ENCODE assay signal across 8 cellular contexts in the genomic region with DNA sequence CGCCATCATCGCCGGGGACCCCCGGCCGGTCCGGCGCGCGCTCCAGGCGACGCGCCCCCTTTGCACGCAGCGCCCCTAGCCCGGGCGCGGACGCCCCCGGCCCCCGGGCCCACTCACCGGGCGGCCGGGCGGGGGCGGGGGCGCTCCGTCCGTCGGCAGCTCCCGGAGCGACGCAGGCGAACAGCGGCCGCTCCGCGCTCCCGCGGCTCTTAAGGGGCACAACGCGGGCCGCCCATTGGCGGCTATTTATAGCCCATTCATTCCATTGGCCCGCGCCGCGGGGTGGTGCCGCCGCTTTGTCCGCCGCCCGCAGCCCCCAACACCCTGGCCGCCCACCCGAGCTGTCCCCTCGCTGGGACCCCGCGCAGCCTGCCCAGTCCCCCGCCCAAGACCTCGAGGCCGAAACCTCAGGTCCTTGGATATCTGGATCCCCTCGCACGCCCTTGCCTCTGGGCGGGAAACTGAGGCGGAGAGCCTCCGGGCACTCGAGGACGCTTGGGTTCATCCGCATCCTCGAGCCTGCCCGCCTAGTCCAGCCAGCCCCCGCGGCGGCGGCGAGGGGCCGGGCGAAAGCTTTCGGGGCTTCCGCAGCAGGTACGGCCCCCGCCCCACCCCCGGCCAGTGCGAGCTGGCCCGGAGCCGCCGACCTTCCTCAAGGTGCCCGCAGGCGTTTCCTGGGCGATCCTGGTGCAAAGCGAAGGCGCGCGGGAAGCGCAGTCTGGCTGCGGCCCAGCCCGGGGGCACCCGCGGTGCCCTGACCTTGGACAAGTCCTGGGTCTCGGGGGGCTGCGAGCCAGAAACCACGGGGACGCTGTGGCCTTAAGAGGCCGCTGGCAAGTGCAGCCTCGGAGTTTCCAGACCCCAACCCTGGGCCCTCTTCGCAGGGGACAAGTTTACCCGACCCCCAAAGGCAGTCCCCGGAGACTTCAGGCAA. TPM values are rescaled to one million over a fixed set of nuclear protein-coding genes. Genes with fewer than 3 reads are reported as not detected.
A peak's percentile ranks its signal among the peaks of the same experiment; 100 is the strongest.
DNase-seq lines count a peak whose midpoint lies in the region; ATAC-seq and TF ChIP-seq lines count a peak whose summit lies in the region.

A gene (minus strand): TSS at position 182 of the 934 bp plus-strand sequence. CDS start 337 bp downstream, outside the sequence.

- H3F3A ChIP-seq in PC-3 (ENCODE audit: low read length, unreplicated experiment) = no peaks in the 10 kb centered on the region

- no peaks in the 10 kb centered on the region for H3K9me2 ChIP-seq in PC-3 (replicated peaks; ENCODE audit: low read length)

- H3K36me3 ChIP-seq in CD4-positive, CD25-positive, alpha-beta regulatory T cell (ENCODE audit: control insufficient read depth, insufficient read depth, low read length) = no peaks in the 10 kb centered on the region
- no peaks in the 10 kb centered on the region for H3K36me3 ChIP-seq in PC-3 (ENCODE audit: low read depth, low read length)

- DNase-seq in CD4-positive, CD25-positive, alpha-beta regulatory T cell = no peak
- no peak for DNase-seq in HT-29 (ENCODE audit: low spot score)
- DNase-seq in PC-3 = peak; percentile 65
- no peak for DNase-seq in chondrocyte (ENCODE audit: low spot score)
- DNase-seq in kidney tubule cell (ENCODE audit: low spot score) = peak; percentile 57
- no peak for DNase-seq in stimulated activated effector memory CD8-positive, alpha-beta T cell treated with anti-CD3 and anti-CD28 coated beads, Interleukin-12 subunit alpha, Interleukin-12 subunit beta, amount 100 ng/mL, for 72 hours (ENCODE audit: low spot score in 2 of 2)
- DNase-seq in activated gamma-delta T cell treated with Interleukin-2 at 50 U/mL for 16 hours = no peak

- peaks cover 4% of the 10 kb centered on the region; the same call in 1 of the 2 replicates for H3K79me2 ChIP-seq in PC-3 (ENCODE audit: low read length)

- peaks cover 0 to 2% (median 0%) of the 10 kb centered on the region in 7 donors for H3K9me3 Mint-ChIP-seq in CD4-positive, CD25-positive, alpha-beta regulatory T cell
- H3K9me3 Mint-ChIP-seq in chondrocyte (ENCODE audit: low read depth) = no peaks in the 10 kb centered on the region
- H3K9me3 Mint-ChIP-seq in stimulated activated effector memory CD8-positive, alpha-beta T cell treated with anti-CD3 and anti-CD28 coated beads, Interleukin-12 subunit alpha, Interleukin-12 subunit beta, amount 100 ng/mL, for 72 hours = no peaks in the 10 kb centered on the region

- ATAC-seq in CD4-positive, CD25-positive, alpha-beta regulatory T cell (ENCODE audit: low read depth in 2 of 2) = no peak
- no peak for ATAC-seq in PC-3
- no peak for ATAC-seq in stimulated activated effector memory CD8-positive, alpha-beta T cell treated with anti-CD3 and anti-CD28 coated beads, Interleukin-12 subunit alpha, Interleukin-12 subunit beta, amount 100 ng/mL, for 72 hours
- ATAC-seq in GM18505 (IDR thresholded peaks at IDR 0.05; ENCODE audit: unreplicated experiment) = no peak

- H3K27ac ChIP-seq in CD4-positive, CD25-positive, alpha-beta regulatory T cell (ENCODE audit: insufficient read depth, low read length, poor library complexity, severe bottlenecking) = no peak within 1 kb of the TSS
- H3K27ac ChIP-seq in PC-3 (ENCODE audit: low read length) = no peak within 1 kb of the TSS

- CTCF ChIA-PET in PC-3 (lab: Charles Lee) = no interaction called here

- peak within 1 kb of the TSS; percentile 99 for H3K4me2 ChIP-seq in PC-3 (ENCODE audit: low read length)

- H2AFZ ChIP-seq in PC-3 (ENCODE audit: low read length) = peak within 1 kb of the TSS; percentile 65

- intact Hi-C loops in PC-3 (cut with micrococcal nuclease) = loop anchor here (1.0 kb wide), 1 partner anchor 17 kb away; no protein-coding TSS in a partner anchor

- TF ChIP-seq CTCF in PC-3 (conservative IDR thresholded peaks at IDR 0.05; ENCODE audit: low read depth, low read length) = no peak
- TF ChIP-seq CTCF in chondrocyte (IDR thresholded peaks at IDR 0.05) = no peak

- H3K9me3 ChIP-seq in CD4-positive, CD25-positive, alpha-beta regulatory T cell (ENCODE audit: control insufficient read depth in 2 of 2, low read length in 2 of 2) = no peaks in the 10 kb centered on the region
- no peaks in the 10 kb centered on the region for H3K9me3 ChIP-seq in PC-3 (ENCODE audit: low read length)

- H3K27me3 ChIP-seq in CD4-positive, CD25-positive, alpha-beta regulatory T cell (ENCODE audit: control insufficient read depth, insufficient read depth, low read length) = no peaks in the 10 kb centered on the region
- no peaks in the 10 kb centered on the region for H3K27me3 ChIP-seq in PC-3 (ENCODE audit: low read length)

- no TSS peak for BruUV-seq in PC-3 (replicated peaks; lab: Mats Ljungman, UMichigan)

- H3K36me3 Mint-ChIP-seq in CD4-positive, CD25-positive, alpha-beta regulatory T cell = no peaks in the 10 kb centered on the region
- no peaks in the 10 kb centered on the region for H3K36me3 Mint-ChIP-seq in chondrocyte (ENCODE audit: low read depth)
- H3K36me3 Mint-ChIP-seq in stimulated activated effector memory CD8-positive, alpha-beta T cell treated with anti-CD3 and anti-CD28 coated beads, Interleukin-12 subunit alpha, Interleukin-12 subunit beta, amount 100 ng/mL, for 72 hours = peaks cover 16% of the 10 kb centered on the region

- H3K4me1 ChIP-seq in CD4-positive, CD25-positive, alpha-beta regulatory T cell (ENCODE audit: control insufficient read depth, insufficient read depth, low read length, poor library complexity, severe bottlenecking) = peaks cover 24% of the 10 kb centered on the region
- H3K4me1 ChIP-seq in PC-3 (ENCODE audit: insufficient read depth, low read length) = peaks cover 10% of the 10 kb centered on the region

- peak within 1 kb of the TSS; percentile 43 to 60 (median 52) for H3K4me3 Mint-ChIP-seq in CD4-positive, CD25-positive, alpha-beta regulatory T cell
- H3K4me3 Mint-ChIP-seq in chondrocyte (ENCODE audit: unreplicated experiment) = peak within 1 kb of the TSS; percentile 69
- peak within 1 kb of the TSS; percentile 50 for H3K4me3 Mint-ChIP-seq in stimulated activated effector memory CD8-positive, alpha-beta T cell treated with anti-CD3 and anti-CD28 coated beads, Interleukin-12 subunit alpha, Interleukin-12 subunit beta, amount 100 ng/mL, for 72 hours

- peaks cover 29% of the 10 kb centered on the region for H3K27me3 Mint-ChIP-seq in CD4-positive, CD25-positive, alpha-beta regulatory T cell
- no peaks in the 10 kb centered on the region for H3K27me3 Mint-ChIP-seq in chondrocyte (ENCODE audit: low read depth)

- H3K4me1 Mint-ChIP-seq in CD4-positive, CD25-positive, alpha-beta regulatory T cell = peaks cover 0 to 28% (median 10%) of the 10 kb centered on the region in 4 donors
- H3K4me1 Mint-ChIP-seq in chondrocyte (ENCODE audit: low read depth) = peaks cover 40% of the 10 kb centered on the region
- peaks cover 24% of the 10 kb centered on the region for H3K4me1 Mint-ChIP-seq in stimulated activated effector memory CD8-positive, alpha-beta T cell treated with anti-CD3 and anti-CD28 coated beads, Interleukin-12 subunit alpha, Interleukin-12 subunit beta, amount 100 ng/mL, for 72 hours

- no peak within 1 kb of the TSS for H3K27ac Mint-ChIP-seq in CD4-positive, CD25-positive, alpha-beta regulatory T cell
- H3K27ac Mint-ChIP-seq in chondrocyte (ENCODE audit: unreplicated experiment) = no peak within 1 kb of the TSS
- no peak within 1 kb of the TSS for H3K27ac Mint-ChIP-seq in stimulated activated effector memory CD8-positive, alpha-beta T cell treated with anti-CD3 and anti-CD28 coated beads, Interleukin-12 subunit alpha, Interleukin-12 subunit beta, amount 100 ng/mL, for 72 hours

- H3K9ac ChIP-seq in PC-3 (ENCODE audit: low read length) = peak within 1 kb of the TSS; percentile 54

- H3K4me3 ChIP-seq in CD4-positive, CD25-positive, alpha-beta regulatory T cell (ENCODE audit: low read depth, low read length) = no peak within 1 kb of the TSS
- peak within 1 kb of the TSS; percentile 89 for H3K4me3 ChIP-seq in PC-3 (ENCODE audit: low read length)

- POLR2A ChIA-PET in PC-3 (lab: Charles Lee; ENCODE audit: unreplicated experiment) = interaction anchor here (0.6 kb wide), 1 partner anchor 1763 kb away, joined by 8 read pairs; no protein-coding TSS in a partner anchor

- H4K20me1 ChIP-seq in PC-3 (ENCODE audit: low read length) = peaks cover 7% of the 10 kb centered on the region; the same call in 1 of the 2 replicates

- no peak for TF ChIP-seq POLR2A in GM18505 (IDR thresholded peaks at IDR 0.05; ENCODE audit: borderline replicate concordance, extremely low read depth, insufficient read depth, insufficient read length)

RNA-seq across cellular contexts. Expression of the gene that starts here (rescaled TPM):
- 5.8 TPM for total RNA-seq in CD4-positive, CD25-positive, alpha-beta regulatory T cell
- polyA plus RNA-seq in CD4-positive, CD25-positive, alpha-beta regulatory T cell = 1 to 10 TPM in 3 of 4 donors, not detected in 1; 1.4 to 1.7 (median 1.7) TPM
- total RNA-seq in HT-29 (2014; rRNA removed; shearing (Covaris generic)) = 446 and 513 TPM in 2 replicates
- total RNA-seq in PC-3 (2014; rRNA removed) (299 and 324 TPM in 2 replicates), chondrocyte (81.0 to 141 TPM (median 139 TPM) in 3 replicates)

Comparison
In these comparisons a context has a peak if more than half of its experiments do, and no peak if none do; other contexts are left out.
1. RNA of the gene that starts here (total RNA-seq): 446 to 513 TPM in HT-29, 299 to 324 TPM in PC-3 and 81.0 to 141 TPM in chondrocyte; 5.8 TPM in CD4-positive, CD25-positive, alpha-beta regulatory T cell (single experiment); every median in the first group is over 10 times any median in the second.
2. DNase-seq: peak in PC-3 (single experiment) and kidney tubule cell (single experiment); none in CD4-positive, CD25-positive, alpha-beta regulatory T cell (0 of 3), HT-29 (single experiment), chondrocyte (single experiment), stimulated activated effector memory CD8-positive, alpha-beta T cell treated with anti-CD3 and anti-CD28 coated beads, Interleukin-12 subunit alpha, Interleukin-12 subunit beta, amount 100 ng/mL, for 72 hours (0 of 2) and activated gamma-delta T cell treated with Interleukin-2 at 50 U/mL for 16 hours (single experiment).
3. Peak in every context shown above with its lines, with median percentiles within 50 percentile points of each other: H3K4me3 Mint-ChIP-seq.